Comparison of ENCODE assay signal across 11 cellular contexts in genomic region chr1:54309631-54310366, GRCh38.
DNase-seq lines count a peak whose midpoint lies in the region; ATAC-seq, FAIRE-seq and TF ChIP-seq lines count a peak whose summit lies in the region.
"Had no signal": no experiment of that assay in that cellular context is flagged by ENCODE, and none has a peak within 500 bp of the region (broad histone marks: within the 10 kb centered on the region; RNA-seq: fewer than 3 reads in every experiment).

No MANE protein-coding gene starts in this region.

- H2BK15ac ChIP-seq in H1 (ENCODE audit: low read length): 0 out of 2 replicates have a peak overlapping the region, but pooled peaks have one; percentile 61

- peak overlapping the region; percentile 96 for H3K18ac ChIP-seq in H1 (ENCODE audit: extremely low read depth, low read length)

- no peak overlapping the region for H3K4ac ChIP-seq in H1 (replicated peaks; ENCODE audit: insufficient read length, low read depth, low read length)

- no peaks in the 10 kb centered on the region for H3K23me2 ChIP-seq in H1 (ENCODE audit: low read depth, low read length)

- H2BK120ac ChIP-seq in H1 (replicated peaks; ENCODE audit: low read depth, low read length): no peak overlapping the region

- peak in 1 of 2 experiments; percentile 63; a peak in 2 of 3 replicates for TF ChIP-seq POLR2A in H1 (IDR thresholded peaks at IDR 0.05; ENCODE audit: control extremely low read depth in 1 of 2, low read depth in 2 of 2, low read length in 2 of 2)
- TF ChIP-seq POLR2A in stomach (IDR thresholded peaks at IDR 0.05): no peak

- H3K4me3 ChIP-seq in H1 (ENCODE audit: extremely low read depth in 1 of 4, insufficient read depth in 2 of 4, low read depth in 3 of 4, low read length in 4 of 4) (peak overlapping the region in 3 of 4 experiments; percentile 12 to 47 (median 29); a peak in 5 of 8 replicates), stomach (no peak overlapping the region)
- H3K4me3 ChIP-seq: A549, gastroesophageal sphincter had no signal

- peak overlapping the region; percentile 41 for H4K91ac ChIP-seq in H1 (replicated peaks; ENCODE audit: insufficient read length, low read length)

- H3K9me3 ChIP-seq in H1 (ENCODE audit: insufficient read depth in 2 of 2, low read depth in 1 of 2, low read length in 1 of 2) (no peaks in the 10 kb centered on the region), stomach (no peaks in the 10 kb centered on the region)
- H3K9me3 ChIP-seq: A549, gastroesophageal sphincter, neutrophil had no signal

- H4K5ac ChIP-seq in H1 (ENCODE audit: insufficient read length, low read depth, low read length): peak overlapping the region; percentile 14

- TF ChIP-seq CTCF in H1 (IDR thresholded peaks at IDR 0.05; ENCODE audit: control extremely low read depth in 1 of 3, insufficient read depth in 1 of 3, low read depth in 1 of 3, low read length in 3 of 3): no peak
- no peak for TF ChIP-seq CTCF in stomach (IDR thresholded peaks at IDR 0.05)

- no peaks in the 10 kb centered on the region for H3K27me3 Mint-ChIP-seq in T-helper 1 cell treated with Interleukin-12 subunit alpha and Interleukin-12 subunit beta and Interleukin-4 antibody, amounts not matched to agents 30 μg/mL and 1 μg/mL, for 36 hours (ENCODE audit: low read depth)

- intact Hi-C loops in stomach (cut with DNase I; ENCODE audit: low total_unique reads): loop anchor here (10.0 kb wide), 1 partner anchor 45 kb away; no protein-coding TSS in a partner anchor

- no peak for DNase-seq in T-helper 1 cell
- peak; percentile 92 for DNase-seq in NCI-H345 treated with DMSO at 0.1 percent for 48 hours (lab: John Stamatoyannopoulos, UW; ENCODE audit: unreplicated experiment)
- DNase-seq in H1 (ENCODE audit: low read depth in 1 of 2, low spot score in 2 of 2): no peak
- DNase-seq in stomach: no peak
- no peak for DNase-seq in 8988T
- DNase-seq in germinal center (ENCODE audit: low spot score): no peak

- H3K4me1 ChIP-seq in H1 (replicated peaks in 1 of 4; ENCODE audit: control insufficient read depth in 3 of 4, insufficient read depth in 4 of 4, low read length in 3 of 4) (peaks cover 32 to 51% (median 37%) of the 10 kb centered on the region in 4 experiments), stomach (peaks cover 48 to 95% (median 71%) of the 10 kb centered on the region in 4 donors)
- H3K4me1 ChIP-seq: A549 had no signal

- H2BK12ac ChIP-seq in H1 (ENCODE audit: low read depth, low read length): peak overlapping the region; percentile 82

- H3K23ac ChIP-seq in H1 (ENCODE audit: insufficient read length): no peak overlapping the region

- TF ChIP-seq EP300 in H1 (IDR thresholded peaks at IDR 0.05; ENCODE audit: borderline replicate concordance in 1 of 2, low read depth in 2 of 2, low read length in 2 of 2) (no peak), stomach (IDR thresholded peaks at IDR 0.05) (no peak)

- peak overlapping the region; percentile 83; the same call in 1 of the 2 replicates for H4K8ac ChIP-seq in H1 (ENCODE audit: extremely low read depth, insufficient read depth, low read length)

- no peak for TF ChIP-seq RAD21 in H1 (IDR thresholded peaks at IDR 0.05 in 1 of 2, conservative IDR thresholded peaks at IDR 0.05 in 1 of 2; ENCODE audit: low read depth in 2 of 2, low read length in 2 of 2)

- H3K56ac ChIP-seq in H1 (replicated peaks; ENCODE audit: insufficient read length, low read depth, low read length): no peak overlapping the region

- H2BK20ac ChIP-seq in H1 (ENCODE audit: low read length): peak overlapping the region; percentile 21

- peak overlapping the region; percentile 75 for H3K27ac ChIP-seq in H1 (ENCODE audit: low read depth, low read length)
- H3K27ac ChIP-seq in stomach: peak overlapping the region in 3 of 5 donors; percentile 4 to 47 (median 8)
- H3K27ac ChIP-seq: A549, neutrophil had no signal

- no peaks in the 10 kb centered on the region for H3K36me3 ChIP-seq in H1 (ENCODE audit: control insufficient read depth in 2 of 4, insufficient read depth in 4 of 4, low read length in 3 of 4)
- no peaks in the 10 kb centered on the region for H3K36me3 ChIP-seq in stomach
- H3K36me3 ChIP-seq: gastroesophageal sphincter, neutrophil had no signal

- H3K36me3 Mint-ChIP-seq in T-helper 1 cell treated with Interleukin-12 subunit alpha and Interleukin-12 subunit beta and Interleukin-4 antibody, amounts not matched to agents 30 μg/mL and 1 μg/mL, for 36 hours (ENCODE audit: low read depth): peaks cover 4% of the 10 kb centered on the region

- no peaks in the 10 kb centered on the region for H3K9me3 Mint-ChIP-seq in T-helper 1 cell treated with Interleukin-12 subunit alpha and Interleukin-12 subunit beta and Interleukin-4 antibody, amounts not matched to agents 30 μg/mL and 1 μg/mL, for 36 hours

- no peak for ATAC-seq in GM21367 (IDR thresholded peaks at IDR 0.05; ENCODE audit: unreplicated experiment)
- ATAC-seq: A549, gastroesophageal sphincter had no signal

- H3K27ac Mint-ChIP-seq in T-helper 1 cell treated with Interleukin-12 subunit alpha and Interleukin-12 subunit beta and Interleukin-4 antibody, amounts not matched to agents 30 μg/mL and 1 μg/mL, for 36 hours: no peak overlapping the region

- peaks cover 56% of the 10 kb centered on the region for H3K4me1 Mint-ChIP-seq in T-helper 1 cell treated with Interleukin-12 subunit alpha and Interleukin-12 subunit beta and Interleukin-4 antibody, amounts not matched to agents 30 μg/mL and 1 μg/mL, for 36 hours (ENCODE audit: low read depth)

- CTCF ChIA-PET in H1 (lab: Charles Lee; ENCODE audit: partially characterized antibody): interaction anchor here (0.6 to 7.4 kb wide), 33 partner anchors 9 to 189 kb away, joined by 3 to 69 read pairs (median 6); no protein-coding TSS in a partner anchor

- H3K4me2 ChIP-seq in H1 (ENCODE audit: insufficient read depth in 1 of 2, low read depth in 2 of 2, low read length in 2 of 2): peak overlapping the region; percentile 70 to 71
- H3K4me2 ChIP-seq: A549 had no signal

- POLR2A ChIA-PET in H1 (lab: Charles Lee; ENCODE audit: partially characterized antibody): interaction anchor here (0.8 to 4.6 kb wide), 23 partner anchors 9 to 178 kb away, joined by 3 to 33 read pairs (median 4); partner anchors contain the start of gene SSBP3

- no peak overlapping the region for H2AFZ ChIP-seq in H1 (ENCODE audit: low read length)

- peak overlapping the region in 3 of 4 experiments; percentile 31 to 49 (median 41); a peak in 5 of 7 replicates for H3K9ac ChIP-seq in H1 (replicated peaks in 1 of 4; ENCODE audit: extremely low read depth in 1 of 4, low read depth in 3 of 4, low read length in 3 of 4)

- H3K79me2 ChIP-seq in H1 (ENCODE audit: control insufficient read depth in 1 of 2, insufficient read depth in 2 of 2, low read length in 2 of 2): peaks cover 29 to 69% of the 10 kb centered on the region in 2 experiments

- WGBS in H1 (ENCODE audit: extremely low coverage in 1 of 2, insufficient coverage in 1 of 2, insufficient read length in 1 of 2, insufficient replicate concordance in 2 of 2, low coverage in 1 of 2, low lambda C conversion rate in 2 of 2, missing lambda C conversion rate in 1 of 2), 2 experiments: 12% methylated on average over 16 of the region's 19 CpGs; no CpG with 5 or more reads in 1 of the 2 experiments
- WGBS in stomach, 5 donors: 52 to 59% (median 57%) methylated on average over 19 of the region's 19 CpGs

- H3K27me3 ChIP-seq in H1 (replicated peaks in 1 of 4; ENCODE audit: control insufficient read depth in 3 of 4, extremely low read depth in 1 of 4, insufficient read depth in 3 of 4, low read length in 3 of 4): no peaks in the 10 kb centered on the region
- H3K27me3 ChIP-seq in stomach: no peaks in the 10 kb centered on the region
- H3K27me3 ChIP-seq: gastroesophageal sphincter, neutrophil had no signal

- H4K20me1 ChIP-seq in H1 (replicated peaks in 1 of 2; ENCODE audit: control insufficient read depth in 1 of 2, insufficient read depth in 2 of 2, low read length in 2 of 2): peaks cover 6 to 18% of the 10 kb centered on the region in 2 experiments

- H2BK5ac ChIP-seq in H1 (ENCODE audit: low read depth, low read length): peak overlapping the region; percentile 81

- peaks cover 30% of the 10 kb centered on the region for H3K79me1 ChIP-seq in H1 (ENCODE audit: low read depth, low read length)

- H3K14ac ChIP-seq in H1 (ENCODE audit: insufficient read length): no peak overlapping the region

- peak overlapping the region; percentile 14 for H3K4me3 Mint-ChIP-seq in T-helper 1 cell treated with Interleukin-12 subunit alpha and Interleukin-12 subunit beta and Interleukin-4 antibody, amounts not matched to agents 30 μg/mL and 1 μg/mL, for 36 hours

- no peak for FAIRE-seq in H1 (lab: Jason Lieb, UNC)
- FAIRE-seq: A549 had no signal

- peak overlapping the region; percentile 94 for H2AK5ac ChIP-seq in H1 (ENCODE audit: low read depth, low read length)

TF ChIP-seq in H1, 55 proteins besides CTCF, POLR2A, EP300 and RAD21 (continues in another document):
- TF ChIP-seq TCF12 (IDR thresholded peaks at IDR 0.05; ENCODE audit: low read depth, low read length) (peak; percentile 76; the same call in 1 of the 2 replicates), RNF2 (IDR thresholded peaks at IDR 0.05; ENCODE audit: borderline replicate concordance, low read depth, low read length, missing control alignments, poor library complexity, severe bottlenecking) (no peak), TAF7 (optimal IDR thresholded peaks at IDR 0.05; ENCODE audit: borderline replicate concordance, low read depth, low read length) (no peak), CTBP2 (IDR thresholded peaks at IDR 0.05; ENCODE audit: borderline replicate concordance, insufficient read depth, insufficient read length, low read length) (peak; percentile 72), SP1 (IDR thresholded peaks at IDR 0.05; ENCODE audit: low read depth, low read length) (no peak), TAF1 (IDR thresholded peaks at IDR 0.05; ENCODE audit: low read depth, low read length) (0 out of 2 replicates have a peak, but pooled peaks have one; percentile 23), CHD1 (IDR thresholded peaks at IDR 0.05; ENCODE audit: low read depth, low read length) (no peak), CBX5 (IDR thresholded peaks at IDR 0.05; ENCODE audit: low read depth, low read length) (no peak), ATF2 (IDR thresholded peaks at IDR 0.05; ENCODE audit: low read length) (0 out of 2 replicates have a peak, but pooled peaks have one; percentile 35), BRCA1 (IDR thresholded peaks at IDR 0.05; ENCODE audit: low read depth, low read length) (no peak)

Comparison
In these comparisons a context has a peak if more than half of its experiments do, and no peak if none do; other contexts are left out.
1. H3K4me3 ChIP-seq: peak in H1 (3 of 4); none in stomach (0 of 4).